28 cellular contexts compared by ENCODE assay signal in the genomic region with DNA sequence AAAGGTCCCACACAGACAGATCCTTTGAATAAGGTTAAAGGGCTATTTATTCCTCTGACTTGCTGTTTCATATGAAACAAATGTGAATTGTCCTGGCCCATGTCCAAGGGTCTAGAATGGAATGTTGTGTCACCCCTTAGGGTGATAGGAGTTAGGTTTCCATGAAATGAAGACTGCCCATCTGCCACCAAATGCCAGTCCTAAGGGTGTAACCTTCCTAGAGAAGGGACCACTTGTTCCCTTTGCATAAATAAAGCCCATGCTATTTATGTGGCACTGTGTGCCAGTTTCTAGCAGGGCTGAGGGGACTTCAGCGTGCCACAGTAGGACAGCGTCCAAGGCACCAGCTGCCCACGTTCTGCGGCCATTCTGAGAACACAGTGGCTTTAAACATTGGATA.
A peak's percentile ranks its signal among the peaks of the same experiment; 100 is the strongest.
DNase-seq lines count a peak whose midpoint lies in the region; ATAC-seq lines count a peak whose summit lies in the region.
"Had no signal": no experiment of that assay in that cellular context is flagged by ENCODE, and none has a peak within 500 bp of the region (broad histone marks: within the 10 kb centered on the region; RNA-seq: fewer than 3 reads in every experiment).

No MANE protein-coding gene starts in this region.

- peaks cover 2 to 32% (median 18%) of the 10 kb centered on the region in 5 donors for H3K4me1 ChIP-seq in subcutaneous abdominal adipose tissue (ENCODE audit: control insufficient read depth in 5 of 5, insufficient read depth in 5 of 5, low read length in 5 of 5)
- H3K4me1 ChIP-seq: ascending aorta had no signal

- peaks cover 0 to 2% (median 0%) of the 10 kb centered on the region in 5 donors for H3K9me3 ChIP-seq in subcutaneous abdominal adipose tissue (ENCODE audit: control insufficient read depth in 5 of 5, low read length in 5 of 5)
- H3K9me3 ChIP-seq: ascending aorta had no signal

- ATAC-seq in GM18861 (IDR thresholded peaks at IDR 0.05; ENCODE audit: unreplicated experiment) = no peak
- ATAC-seq: activated CD4-positive, alpha-beta T cell treated with anti-CD3 and anti-CD28 coated beads for 36 hours; naive thymus-derived CD4-positive, alpha-beta T cell; SK-N-SH treated with all-trans-retinoic acid at 6 μM for 48 hours; T-helper 17 cell had no signal

- no peaks in the 10 kb centered on the region for H3K36me3 ChIP-seq in subcutaneous abdominal adipose tissue (ENCODE audit: control insufficient read depth in 5 of 5, insufficient read depth in 5 of 5, low read length in 5 of 5)
- H3K36me3 ChIP-seq: ascending aorta, cardiac muscle cell, heart right ventricle had no signal

- DNase-seq in RPMI7951 (ENCODE audit: low read depth) (peak; percentile 59), dermis blood vessel endothelial cell (peak; percentile 14), left kidney (ENCODE audit: low read depth, low spot score) (peak; percentile 9), medulla oblongata (ENCODE audit: extremely low spot score) (no peak), NCI-H82 (lab: John Stamatoyannopoulos, UW) (no peak)
- DNase-seq in stimulated activated CD4-positive, alpha-beta T cell treated with anti-CD3 and anti-CD28 coated beads, Interleukin-1b, Interleukin-23, amount 100 ng/mL, for 48 hours = no peak
- DNase-seq: activated CD4-positive, alpha-beta T cell treated with anti-CD3 and anti-CD28 coated beads for 36 hours; activated effector memory CD4-positive, alpha-beta T cell treated with anti-CD3 and anti-CD28 coated beads, Interleukin-2, amount 50 U/mL, for 16 hours; activated naive CD8-positive, alpha-beta T cell treated with anti-CD3 and anti-CD28 coated beads for 36 hours; activated T-cell treated with anti-CD3 and anti-CD28 coated beads, Interleukin-2, amount 50 U/mL, for 1 hour; C1 segment of cervical spinal cord; COR-L47; DND-41; dorsolateral prefrontal cortex; heart right ventricle; left cardiac atrium; naive thymus-derived CD4-positive, alpha-beta T cell; NCI-H1092 treated with DMSO at 0.1 percent for 48 hours; NCI-H187; NCI-H2227 treated with DMSO at 0.1 percent for 48 hours; nucleus accumbens; T-helper 17 cell had no signal

- H3K9ac ChIP-seq in subcutaneous abdominal adipose tissue (ENCODE audit: low read length in 5 of 5) = no peak overlapping the region

- peak overlapping the region; percentile 49 for H3K27ac ChIP-seq in subcutaneous abdominal adipose tissue (ENCODE audit: low read depth, low read length)
- H3K27ac ChIP-seq: ascending aorta, cardiac muscle cell, RWPE1 had no signal

- no peaks in the 10 kb centered on the region for H3K27me3 ChIP-seq in subcutaneous abdominal adipose tissue (ENCODE audit: control insufficient read depth in 5 of 5, insufficient read depth in 4 of 5, low read length in 5 of 5)
- H3K27me3 ChIP-seq: ascending aorta, cardiac muscle cell, heart right ventricle had no signal

- no peak overlapping the region for H3K4me3 ChIP-seq in subcutaneous abdominal adipose tissue (ENCODE audit: low read depth in 1 of 5, low read length in 5 of 5)
- H3K4me3 ChIP-seq: ascending aorta, cardiac muscle cell, dorsolateral prefrontal cortex, heart right ventricle had no signal

Comparison
In these comparisons a context has a peak if more than half of its experiments do, and no peak if none do; other contexts are left out.
1. DNase-seq: peak in RPMI7951 (single experiment), dermis blood vessel endothelial cell (single experiment) and left kidney (single experiment); none in medulla oblongata (single experiment), stimulated activated CD4-positive, alpha-beta T cell treated with anti-CD3 and anti-CD28 coated beads, Interleukin-1b, Interleukin-23, amount 100 ng/mL, for 48 hours (single experiment) and NCI-H82 (single experiment).